1 cellular context compared by ENCODE assay signal in genomic region chr17:82679586-82680465, GRCh38.
TF ChIP-seq lines count a peak whose summit lies in the region.

No MANE protein-coding gene starts in this region.

TF ChIP-seq in HepG2, 621 proteins besides CTCF, POLR2A, EP300 and RAD21 (continued from another document):
- TF ChIP-seq, protein P1, sequence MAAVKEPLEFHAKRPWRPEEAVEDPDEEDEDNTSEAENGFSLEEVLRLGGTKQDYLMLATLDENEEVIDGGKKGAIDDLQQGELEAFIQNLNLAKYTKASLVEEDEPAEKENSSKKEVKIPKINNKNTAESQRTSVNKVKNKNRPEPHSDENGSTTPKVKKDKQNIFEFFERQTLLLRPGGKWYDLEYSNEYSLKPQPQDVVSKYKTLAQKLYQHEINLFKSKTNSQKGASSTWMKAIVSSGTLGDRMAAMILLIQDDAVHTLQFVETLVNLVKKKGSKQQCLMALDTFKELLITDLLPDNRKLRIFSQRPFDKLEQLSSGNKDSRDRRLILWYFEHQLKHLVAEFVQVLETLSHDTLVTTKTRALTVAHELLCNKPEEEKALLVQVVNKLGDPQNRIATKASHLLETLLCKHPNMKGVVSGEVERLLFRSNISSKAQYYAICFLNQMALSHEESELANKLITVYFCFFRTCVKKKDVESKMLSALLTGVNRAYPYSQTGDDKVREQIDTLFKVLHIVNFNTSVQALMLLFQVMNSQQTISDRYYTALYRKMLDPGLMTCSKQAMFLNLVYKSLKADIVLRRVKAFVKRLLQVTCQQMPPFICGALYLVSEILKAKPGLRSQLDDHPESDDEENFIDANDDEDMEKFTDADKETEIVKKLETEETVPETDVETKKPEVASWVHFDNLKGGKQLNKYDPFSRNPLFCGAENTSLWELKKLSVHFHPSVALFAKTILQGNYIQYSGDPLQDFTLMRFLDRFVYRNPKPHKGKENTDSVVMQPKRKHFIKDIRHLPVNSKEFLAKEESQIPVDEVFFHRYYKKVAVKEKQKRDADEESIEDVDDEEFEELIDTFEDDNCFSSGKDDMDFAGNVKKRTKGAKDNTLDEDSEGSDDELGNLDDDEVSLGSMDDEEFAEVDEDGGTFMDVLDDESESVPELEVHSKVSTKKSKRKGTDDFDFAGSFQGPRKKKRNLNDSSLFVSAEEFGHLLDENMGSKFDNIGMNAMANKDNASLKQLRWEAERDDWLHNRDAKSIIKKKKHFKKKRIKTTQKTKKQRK (IDR thresholded peaks at IDR 0.05; ENCODE audit: low read length) = no peak
- TF ChIP-seq TEAD3 (CRISPR knock-in tag; optimal IDR thresholded peaks at IDR 0.05; ENCODE audit: borderline replicate concordance) (peak; percentile 37), ETV5 (CRISPR knock-in tag; IDR thresholded peaks at IDR 0.05; ENCODE audit: borderline replicate concordance) (no peak), ZNF761 (CRISPR knock-in tag; conservative IDR thresholded peaks at IDR 0.05) (no peak), DZIP1 (CRISPR knock-in tag; IDR thresholded peaks at IDR 0.05) (no peak), ZBTB38 (CRISPR knock-in tag; IDR thresholded peaks at IDR 0.05) (peak; percentile 88), ZNF354B (CRISPR knock-in tag; IDR thresholded peaks at IDR 0.05) (peak; percentile 84; the same call in 1 of the 2 replicates), ZNF768 (CRISPR knock-in tag; IDR thresholded peaks at IDR 0.05) (peak; percentile 34; the same call in 1 of the 2 replicates)
- TF ChIP-seq, protein P2, sequence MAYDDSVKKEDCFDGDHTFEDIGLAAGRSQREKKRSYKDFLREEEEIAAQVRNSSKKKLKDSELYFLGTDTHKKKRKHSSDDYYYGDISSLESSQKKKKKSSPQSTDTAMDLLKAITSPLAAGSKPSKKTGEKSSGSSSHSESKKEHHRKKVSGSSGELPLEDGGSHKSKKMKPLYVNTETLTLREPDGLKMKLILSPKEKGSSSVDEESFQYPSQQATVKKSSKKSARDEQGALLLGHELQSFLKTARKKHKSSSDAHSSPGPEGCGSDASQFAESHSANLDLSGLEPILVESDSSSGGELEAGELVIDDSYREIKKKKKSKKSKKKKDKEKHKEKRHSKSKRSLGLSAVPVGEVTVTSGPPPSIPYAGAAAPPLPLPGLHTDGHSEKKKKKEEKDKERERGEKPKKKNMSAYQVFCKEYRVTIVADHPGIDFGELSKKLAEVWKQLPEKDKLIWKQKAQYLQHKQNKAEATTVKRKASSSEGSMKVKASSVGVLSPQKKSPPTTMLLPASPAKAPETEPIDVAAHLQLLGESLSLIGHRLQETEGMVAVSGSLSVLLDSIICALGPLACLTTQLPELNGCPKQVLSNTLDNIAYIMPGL (CRISPR knock-in tag; IDR thresholded peaks at IDR 0.05; ENCODE audit: borderline replicate concordance in 1 of 2, low read depth in 1 of 2) = peak in 1 of 2 experiments; percentile 50; a peak in 1 of 4 replicates
